In the genomic region with DNA sequence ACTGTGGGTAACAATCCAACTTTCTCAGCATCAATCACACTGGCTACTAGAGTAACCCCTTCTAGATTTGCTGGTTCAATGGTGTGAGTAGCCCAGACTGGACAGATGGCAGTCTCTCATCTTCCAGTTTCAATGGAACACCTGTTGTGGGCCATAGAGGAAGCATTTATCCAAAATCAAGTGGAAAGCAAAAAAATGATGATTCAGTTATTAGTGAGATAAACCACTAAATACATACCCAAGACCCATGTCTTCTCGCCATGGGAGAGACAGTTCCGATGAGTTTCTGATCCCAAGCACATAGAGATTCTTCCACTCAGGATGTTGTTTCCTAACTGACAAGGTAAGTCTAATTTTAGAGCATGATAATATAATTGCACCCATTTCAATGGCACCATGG, we compare ENCODE assay signal across 20 cellular contexts.
DNase-seq lines count a peak whose midpoint lies in the region; ATAC-seq, FAIRE-seq and TF ChIP-seq lines count a peak whose summit lies in the region.
"Had no signal": no experiment of that assay in that cellular context is flagged by ENCODE, and none has a peak within 500 bp of the region (broad histone marks: within the 10 kb centered on the region; RNA-seq: fewer than 3 reads in every experiment).

No MANE protein-coding gene starts in this region.

- H3K9me2 ChIP-seq in GM23248 (ENCODE audit: insufficient read depth), result no peaks in the 10 kb centered on the region

- no peaks in the 10 kb centered on the region for H3K9me3 ChIP-seq in HepG2 (ENCODE audit: low read length)
- H3K9me3 ChIP-seq in right lobe of liver, result no peaks in the 10 kb centered on the region
- no peaks in the 10 kb centered on the region for H3K9me3 ChIP-seq in K562 (replicated peaks; ENCODE audit: control insufficient read depth, insufficient read depth, low read depth, low read length)
- H3K9me3 ChIP-seq in GM23248 (ENCODE audit: low read depth), result peaks cover 2% of the 10 kb centered on the region
- H3K9me3 ChIP-seq: BLaER1 treated with 17β-estradiol and CSF1 and Interleukin-3, amounts not matched to agents 10 nM and 100 nM; Caco-2 had no signal

- H3K9ac ChIP-seq in HepG2 (ENCODE audit: insufficient read depth, low read depth, low read length) (no peak overlapping the region), K562 (ENCODE audit: insufficient read depth in 1 of 2, low read depth in 2 of 2, low read length in 2 of 2) (no peak overlapping the region), GM23248 (no peak overlapping the region)
- H3K9ac ChIP-seq: BLaER1 treated with 17β-estradiol and CSF1 and Interleukin-3, amounts not matched to agents 10 nM and 100 nM had no signal

- H3K27ac ChIP-seq in HepG2 (ENCODE audit: extremely low read length, insufficient read depth, low read length) (no peak overlapping the region), right lobe of liver (no peak overlapping the region), K562 (ENCODE audit: extremely low read depth, low read depth, low read length) (no peak overlapping the region), GM23248 (no peak overlapping the region)
- H3K27ac ChIP-seq: BLaER1 treated with 17β-estradiol and CSF1 and Interleukin-3, amounts not matched to agents 10 nM and 100 nM; C4-2B had no signal

- H3K27me3 ChIP-seq in HepG2 (ENCODE audit: control insufficient read depth in 1 of 2, insufficient read depth in 2 of 2, low read length in 2 of 2) (no peaks in the 10 kb centered on the region), right lobe of liver (no peaks in the 10 kb centered on the region), K562 (ENCODE audit: control insufficient read depth in 2 of 2, insufficient read depth in 2 of 2, low read length in 2 of 2) (no peaks in the 10 kb centered on the region), GM23248 (replicated peaks; ENCODE audit: insufficient read depth) (no peaks in the 10 kb centered on the region)
- H3K27me3 ChIP-seq: BLaER1 treated with 17β-estradiol and CSF1 and Interleukin-3, amounts not matched to agents 10 nM and 100 nM had no signal

- in situ Hi-C loops in HepG2 (cut with HindIII; ENCODE audit: extremely low pct_ligation_motif_present, low pct_unique_long_range_greater_than_20kb), result loop anchor here (25.0 kb wide), 1 partner anchor 718 kb away; no protein-coding TSS in a partner anchor
- in situ Hi-C loops in K562 (cut with MboI), result no loop called here
- in situ Hi-C loops in GM23248 (cut with MboI), result no loop called here

- POLR2A ChIA-PET in HepG2 (lab: Yijun Ruan, JAX), result no interaction called here
- POLR2A ChIA-PET in K562 (lab: Yijun Ruan, JAX), result no interaction called here

- H3K4me2 ChIP-seq in HepG2 (ENCODE audit: low read depth, low read length), result no peak overlapping the region
- no peak overlapping the region for H3K4me2 ChIP-seq in K562 (ENCODE audit: insufficient read depth, low read length)
- no peak overlapping the region for H3K4me2 ChIP-seq in GM23248 (ENCODE audit: unreplicated experiment)
- H3K4me2 ChIP-seq: BLaER1 treated with 17β-estradiol and CSF1 and Interleukin-3, amounts not matched to agents 10 nM and 100 nM had no signal

- no peak overlapping the region for H2AFZ ChIP-seq in HepG2 (ENCODE audit: low read length)
- no peak overlapping the region for H2AFZ ChIP-seq in K562 (ENCODE audit: low read depth, low read length)
- no peak overlapping the region for H2AFZ ChIP-seq in GM23248

- no peak for TF ChIP-seq RAD21 in HepG2 (CRISPR knock-in tag; IDR thresholded peaks at IDR 0.05)
- TF ChIP-seq RAD21 in K562 (CRISPR knock-in tag; conservative IDR thresholded peaks at IDR 0.05 in 1 of 2, IDR thresholded peaks at IDR 0.05 in 1 of 2), result no peak

- no peaks in the 10 kb centered on the region for H4K20me1 ChIP-seq in HepG2 (ENCODE audit: insufficient read depth, low read length)
- no peaks in the 10 kb centered on the region for H4K20me1 ChIP-seq in K562 (replicated peaks; ENCODE audit: control insufficient read depth, insufficient read depth, low read length)
- no peaks in the 10 kb centered on the region for H4K20me1 ChIP-seq in GM23248 (ENCODE audit: insufficient read depth)
- H4K20me1 ChIP-seq: BLaER1 treated with 17β-estradiol and CSF1 and Interleukin-3, amounts not matched to agents 10 nM and 100 nM had no signal

- H3K9me1 ChIP-seq in K562 (ENCODE audit: control insufficient read depth, insufficient read depth, low read length), result no peaks in the 10 kb centered on the region

- TF ChIP-seq EP300 in HepG2 (IDR thresholded peaks at IDR 0.05; ENCODE audit: low read depth in 2 of 2, low read length in 2 of 2) (no peak), HepG2 (CRISPR knock-in tag; IDR thresholded peaks at IDR 0.05; ENCODE audit: borderline replicate concordance) (no peak), K562 (IDR thresholded peaks at IDR 0.05; ENCODE audit: low read length) (no peak)

- ATAC-seq in HepG2 (no peak), right lobe of liver (no peak), K562 (no peak)
- ATAC-seq: CD8-positive, alpha-beta T cell had no signal

- CTCF ChIA-PET in HepG2 (lab: Yijun Ruan, JAX; ENCODE audit: low intra/inter-chr PET ratio, low total read pairs) (no interaction called here), K562 (lab: Yijun Ruan, JAX; ENCODE audit: low intra/inter-chr PET ratio) (no interaction called here)

- intact Hi-C loops in HepG2 (cut with micrococcal nuclease; ENCODE audit: unreplicated experiment), result no loop called here
- intact Hi-C loops in right lobe of liver (cut with DNase I), result no loop called here
- intact Hi-C loops in K562 (cut with micrococcal nuclease), result no loop called here

- TF ChIP-seq POLR2A in HepG2 (IDR thresholded peaks at IDR 0.05; ENCODE audit: insufficient read depth in 1 of 2, low read depth in 2 of 2, low read length in 2 of 2), result no peak
- TF ChIP-seq POLR2A in right lobe of liver (IDR thresholded peaks at IDR 0.05), result no peak
- TF ChIP-seq POLR2A in K562 (conservative IDR thresholded peaks at IDR 0.05), result no peak

- BruUV-seq in HepG2 (replicated peaks; lab: Mats Ljungman, UMichigan) (no TSS peak), K562 (replicated peaks; lab: Mats Ljungman, UMichigan) (no TSS peak)

- H3K79me2 ChIP-seq in HepG2 (ENCODE audit: insufficient read depth, low read length) (no peaks in the 10 kb centered on the region), K562 (ENCODE audit: control insufficient read depth, insufficient read depth, low read length) (no peaks in the 10 kb centered on the region), GM23248 (ENCODE audit: insufficient read depth) (no peaks in the 10 kb centered on the region)

- peaks cover 24% of the 10 kb centered on the region for H3F3A ChIP-seq in GM23248 (ENCODE audit: insufficient read depth)

- DNase-seq in HepG2 (ENCODE audit: low spot score), result no peak
- DNase-seq in right lobe of liver, result no peak
- DNase-seq in K562 (ENCODE audit: extremely low read depth in 1 of 4, low spot score in 3 of 4), result no peak
- DNase-seq in activated CD4-positive, alpha-beta T cell treated with anti-CD3 and anti-CD28 coated beads, Interleukin-2, amount 50 U/mL, for 4 hours, result no peak
- no peak for DNase-seq in GM23248
- DNase-seq: 8988T; AML-193; Caco-2; Calu3; CD4-positive, alpha-beta T cell; CD8-positive, alpha-beta T cell; DMS79 treated with DMSO at 0.1 percent for 48 hours; GF-D8 had no signal

- H3K4me1 ChIP-seq in HepG2 (ENCODE audit: insufficient read depth, low read length) (peaks cover 4% of the 10 kb centered on the region), right lobe of liver (no peaks in the 10 kb centered on the region), K562 (replicated peaks in 1 of 2; ENCODE audit: control insufficient read depth in 2 of 2, insufficient read depth in 2 of 2, low read length in 2 of 2) (no peaks in the 10 kb centered on the region), GM23248 (ENCODE audit: insufficient read depth) (peaks cover 29% of the 10 kb centered on the region)
- H3K4me1 ChIP-seq: BLaER1 treated with 17β-estradiol and CSF1 and Interleukin-3, amounts not matched to agents 10 nM and 100 nM had no signal

- TF ChIP-seq CTCF in HepG2 (CRISPR knock-in tag; IDR thresholded peaks at IDR 0.05) (no peak), right lobe of liver (IDR thresholded peaks at IDR 0.05) (no peak), K562 (IDR thresholded peaks at IDR 0.05 in 2 of 3, conservative IDR thresholded peaks at IDR 0.05 in 1 of 3; ENCODE audit: insufficient read depth in 2 of 3, low read depth in 1 of 3, low read length in 3 of 3) (no peak)

- H3K4me3 ChIP-seq in HepG2 (replicated peaks in 1 of 3; ENCODE audit: insufficient read depth in 1 of 3, low read depth in 2 of 3, low read length in 3 of 3) (no peak overlapping the region), right lobe of liver (no peak overlapping the region), K562 (no peak overlapping the region), GM23248 (no peak overlapping the region)
- H3K4me3 ChIP-seq: BLaER1 treated with 17β-estradiol and CSF1 and Interleukin-3, amounts not matched to agents 10 nM and 100 nM had no signal

- WGBS in HepG2 (ENCODE audit: low lambda C conversion rate), result 98% methylated on average over 2 of the region's 2 CpGs
- 93% methylated on average over 2 of the region's 2 CpGs for WGBS in right lobe of liver (ENCODE audit: insufficient coverage, low coverage, low lambda C conversion rate, missing lambda C conversion rate)
- WGBS in K562 (ENCODE audit: insufficient coverage, low coverage, missing lambda C conversion rate), result 22% methylated on average over 2 of the region's 2 CpGs
- WGBS in GM23248 (ENCODE audit: low coverage in 1 of 2, low lambda C conversion rate in 2 of 2, missing lambda C conversion rate in 2 of 2), 2 experiments, result 98% methylated on average over 2 of the region's 2 CpGs

- FAIRE-seq in HepG2 (lab: Jason Lieb, UNC) (no peak), K562 (lab: Jason Lieb, UNC) (no peak)
- FAIRE-seq: A204.1, D721Med, G401.6, GM12891, GM19239 had no signal

- H3K36me3 ChIP-seq in HepG2 (replicated peaks in 1 of 2; ENCODE audit: control insufficient read depth in 1 of 2, insufficient read depth in 2 of 2, low read length in 2 of 2) (no peaks in the 10 kb centered on the region), right lobe of liver (no peaks in the 10 kb centered on the region), K562 (ENCODE audit: control insufficient read depth, insufficient read depth, low read length) (no peaks in the 10 kb centered on the region), GM23248 (ENCODE audit: low read depth) (no peaks in the 10 kb centered on the region)
- H3K36me3 ChIP-seq: BLaER1 treated with 17β-estradiol and CSF1 and Interleukin-3, amounts not matched to agents 10 nM and 100 nM had no signal

TF ChIP-seq in HepG2, 621 proteins besides CTCF, POLR2A, EP300 and RAD21:
- TF ChIP-seq CREM (IDR thresholded peaks at IDR 0.05) (no peak), CREM (CRISPR knock-in tag; IDR thresholded peaks at IDR 0.05) (no peak), MAFK (conservative IDR thresholded peaks at IDR 0.05 in 1 of 2, IDR thresholded peaks at IDR 0.05 in 1 of 2; ENCODE audit: low read length in 2 of 2) (peak; percentile 54 to 68; a peak in 3 of 4 replicates)

TF ChIP-seq in K562, 482 proteins besides CTCF, POLR2A, EP300 and RAD21:
- TF ChIP-seq PCBP2 (IDR thresholded peaks at IDR 0.05; ENCODE audit: low read depth, low read length, poor library complexity, severe bottlenecking) (no peak), ZNF316 (IDR thresholded peaks at IDR 0.05) (0 out of 2 replicates have a peak, but pooled peaks have one; percentile 31)
